Comparison of ENCODE assay signal across 17 cellular contexts in the genomic region with DNA sequence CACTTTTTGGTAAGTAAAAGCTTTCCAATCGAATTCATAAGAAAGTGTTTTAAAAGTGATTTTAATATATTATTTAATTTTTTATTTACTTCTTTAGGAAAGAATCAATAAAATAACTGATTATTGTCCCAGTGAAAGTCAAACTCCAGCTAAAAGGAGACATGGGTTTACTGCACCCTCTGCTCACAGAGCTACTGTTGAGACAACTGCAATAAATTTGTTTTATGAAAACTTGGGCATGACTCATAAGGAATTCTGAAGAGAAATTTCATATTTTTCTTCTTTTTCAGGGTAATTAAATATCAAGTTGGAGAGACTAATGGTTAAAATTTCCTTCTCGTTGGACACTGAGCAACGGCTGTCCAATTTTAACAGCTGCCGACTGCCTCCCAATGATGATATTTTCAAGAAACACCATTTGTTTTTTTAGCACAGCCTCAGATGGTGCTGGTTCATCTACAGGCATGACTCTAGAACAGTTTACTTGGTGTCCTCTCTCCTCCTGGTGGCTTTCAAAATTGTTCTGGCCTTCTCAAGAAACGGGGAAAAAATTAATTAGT.
"Had no signal": no experiment of that assay in that cellular context is flagged by ENCODE, and none has a peak within 500 bp of the region (broad histone marks: within the 10 kb centered on the region; RNA-seq: fewer than 3 reads in every experiment).

No MANE protein-coding gene starts in this region.

- H3K36me3 ChIP-seq: cardiac muscle cell, lower lobe of right lung, thoracic aorta had no signal

- H3K4me1 Mint-ChIP-seq: activated CD4-positive, alpha-beta memory T cell treated with anti-CD3 and anti-CD28 coated beads, Interleukin-2, amount 10 ng/mL, durations not matched to agents 7 days and 5 days; activated CD4-positive, alpha-beta T cell treated with anti-CD3 and anti-CD28 coated beads for 36 hours; immature natural killer cell; naive thymus-derived CD8-positive, alpha-beta T cell; stimulated activated naive CD8-positive, alpha-beta T cell treated with anti-CD3 and anti-CD28 coated beads, Interleukin-15, amount 100 ng/mL, for 72 hours had no signal

- H3K9me3 ChIP-seq: lower lobe of right lung, psoas muscle, thoracic aorta had no signal

- H3K4me1 ChIP-seq: psoas muscle had no signal

- H3K27me3 Mint-ChIP-seq: activated CD4-positive, alpha-beta memory T cell treated with anti-CD3 and anti-CD28 coated beads, Interleukin-2, amount 10 ng/mL, durations not matched to agents 7 days and 5 days; stimulated activated naive CD8-positive, alpha-beta T cell treated with anti-CD3 and anti-CD28 coated beads, Interleukin-15, amount 100 ng/mL, for 72 hours had no signal

- H3K27me3 ChIP-seq: cardiac muscle cell had no signal

- H3K27ac ChIP-seq: cardiac muscle cell, lower lobe of right lung, psoas muscle, thoracic aorta had no signal

- H3K4me3 Mint-ChIP-seq: activated CD4-positive, alpha-beta memory T cell treated with anti-CD3 and anti-CD28 coated beads, Interleukin-2, amount 10 ng/mL, durations not matched to agents 7 days and 5 days; activated CD4-positive, alpha-beta T cell treated with anti-CD3 and anti-CD28 coated beads for 36 hours; activated T-helper 1 cell treated with anti-CD3 and anti-CD28 coated beads, Interleukin-12 subunit alpha, Interleukin-12 subunit beta, Interleukin-2, Interleukin-4 antibody, amounts not matched to agents 30 ng/mL and 10 ng/mL and 1 ng/mL, durations not matched to agents 14 hours and 24 hours and 36 hours; immature natural killer cell; naive thymus-derived CD8-positive, alpha-beta T cell; stimulated activated naive CD8-positive, alpha-beta T cell treated with anti-CD3 and anti-CD28 coated beads, Interleukin-15, amount 100 ng/mL, for 72 hours had no signal

- H3K36me3 Mint-ChIP-seq: immature natural killer cell; naive thymus-derived CD8-positive, alpha-beta T cell had no signal

- H3K4me3 ChIP-seq: cardiac muscle cell, lower lobe of right lung, psoas muscle, thoracic aorta had no signal

- H3K27ac Mint-ChIP-seq: activated CD4-positive, alpha-beta memory T cell treated with anti-CD3 and anti-CD28 coated beads, Interleukin-2, amount 10 ng/mL, durations not matched to agents 7 days and 5 days; activated CD4-positive, alpha-beta T cell treated with anti-CD3 and anti-CD28 coated beads for 36 hours; activated T-helper 1 cell treated with anti-CD3 and anti-CD28 coated beads, Interleukin-12 subunit alpha, Interleukin-12 subunit beta, Interleukin-2, Interleukin-4 antibody, amounts not matched to agents 30 ng/mL and 10 ng/mL and 1 ng/mL, durations not matched to agents 14 hours and 24 hours and 36 hours; immature natural killer cell; naive thymus-derived CD8-positive, alpha-beta T cell; stimulated activated naive CD8-positive, alpha-beta T cell treated with anti-CD3 and anti-CD28 coated beads, Interleukin-15, amount 100 ng/mL, for 72 hours had no signal

- H3K9me3 Mint-ChIP-seq: activated CD4-positive, alpha-beta memory T cell treated with anti-CD3 and anti-CD28 coated beads, Interleukin-2, amount 10 ng/mL, durations not matched to agents 7 days and 5 days; activated T-helper 1 cell treated with anti-CD3 and anti-CD28 coated beads, Interleukin-12 subunit alpha, Interleukin-12 subunit beta, Interleukin-2, Interleukin-4 antibody, amounts not matched to agents 30 ng/mL and 10 ng/mL and 1 ng/mL, durations not matched to agents 14 hours and 24 hours and 36 hours; naive thymus-derived CD8-positive, alpha-beta T cell; stimulated activated naive CD8-positive, alpha-beta T cell treated with anti-CD3 and anti-CD28 coated beads, Interleukin-15, amount 100 ng/mL, for 72 hours had no signal

- DNase-seq: activated CD4-positive, alpha-beta memory T cell treated with anti-CD3 and anti-CD28 coated beads, Interleukin-2, amount 10 ng/mL, durations not matched to agents 7 days and 5 days; activated CD4-positive, alpha-beta T cell treated with anti-CD3 and anti-CD28 coated beads for 36 hours; activated CD8-positive, alpha-beta memory T cell treated with anti-CD3 and anti-CD28 coated beads, Interleukin-2, amount 50 U/mL, for 4 hours; activated naive CD4-positive, alpha-beta T cell; immature natural killer cell; left cardiac atrium; lower lobe of right lung; midbrain; naive thymus-derived CD8-positive, alpha-beta T cell; nucleus accumbens; psoas muscle; stimulated activated CD4-positive, alpha-beta T cell treated with anti-CD3 and anti-CD28 coated beads, Interleukin-15, amount 100 ng/mL, for 24 hours; stimulated activated CD4-positive, alpha-beta T cell treated with anti-CD3 and anti-CD28 coated beads, Interleukin-4, amount 100 ng/mL, for 4 hours; stimulated activated naive CD8-positive, alpha-beta T cell treated with anti-CD3 and anti-CD28 coated beads, Interleukin-15, amount 100 ng/mL, for 72 hours had no signal
